Comparison of ENCODE assay signal across 20 cellular contexts in genomic region chr19:19549804-19550453, GRCh38. TPM values are rescaled to one million over a fixed set of nuclear protein-coding genes. Genes with fewer than 3 reads are reported as not detected.
"Had no signal": no experiment of that assay in that cellular context is flagged by ENCODE, and none has a peak within 500 bp of the region (broad histone marks: within the 10 kb centered on the region; RNA-seq: fewer than 3 reads in every experiment).

No MANE protein-coding gene starts in this region.

- H3K4me3 ChIP-seq: ascending aorta, cardiac muscle cell, pancreas, sigmoid colon, tibial nerve, uterus had no signal

- H3K36me3 ChIP-seq: ascending aorta, cardiac muscle cell, pancreas, sigmoid colon, tibial nerve, uterus had no signal

- H3K36me3 Mint-ChIP-seq: stimulated activated effector memory CD8-positive, alpha-beta T cell treated with anti-CD3 and anti-CD28 coated beads, Interleukin-12 subunit alpha, Interleukin-12 subunit beta, amount 100 ng/mL, for 72 hours had no signal

- H3K9me3 ChIP-seq: ascending aorta, pancreas, sigmoid colon, uterus had no signal

- H3K4me1 ChIP-seq: ascending aorta, pancreas, sigmoid colon, uterus had no signal

- DNase-seq: activated B cell treated with CpG ODN at 0.5 μM for 24 hours; activated CD4-positive, alpha-beta T cell treated with anti-CD3 and anti-CD28 coated beads, Interleukin-2, amount 50 U/mL, for 1 hour; activated CD8-positive, alpha-beta memory T cell treated with anti-CD3 and anti-CD28 coated beads for 24 hours; activated gamma-delta T cell treated with Interleukin-2 at 50 U/mL for 16 hours; kidney glomerular epithelial cell; sigmoid colon; stimulated activated CD4-positive, alpha-beta T cell treated with anti-CD3 and anti-CD28 coated beads, Interleukin-12 subunit alpha, Interleukin-12 subunit beta, amount 100 ng/mL, for 4 hours; stimulated activated CD4-positive, alpha-beta T cell treated with anti-CD3 and anti-CD28 coated beads, Interleukin-2, amount 100 ng/mL, for 24 hours; SW 1271; uterus had no signal

- ATAC-seq: stimulated activated effector memory CD8-positive, alpha-beta T cell treated with anti-CD3 and anti-CD28 coated beads, Interleukin-12 subunit alpha, Interleukin-12 subunit beta, amount 100 ng/mL, for 72 hours had no signal

- H3K27ac ChIP-seq: ascending aorta, cardiac muscle cell, pancreas, sigmoid colon, tibial nerve, uterus had no signal

- H3K9me3 Mint-ChIP-seq: neural crest cell; stimulated activated effector memory CD8-positive, alpha-beta T cell treated with anti-CD3 and anti-CD28 coated beads, Interleukin-12 subunit alpha, Interleukin-12 subunit beta, amount 100 ng/mL, for 72 hours had no signal

- FAIRE-seq: colon, endometrium, pancreas, TTC549 had no signal

- H3K27ac Mint-ChIP-seq: activated B cell treated with CpG ODN at 0.5 μM for 24 hours had no signal

- H3K27me3 ChIP-seq: ascending aorta, cardiac muscle cell, pancreas had no signal

- H3K4me1 Mint-ChIP-seq: activated B cell treated with CpG ODN at 0.5 μM for 24 hours had no signal

- H3K4me3 Mint-ChIP-seq: activated B cell treated with CpG ODN at 0.5 μM for 24 hours; neural crest cell; stimulated activated effector memory CD8-positive, alpha-beta T cell treated with anti-CD3 and anti-CD28 coated beads, Interleukin-12 subunit alpha, Interleukin-12 subunit beta, amount 100 ng/mL, for 72 hours had no signal

RNA-seq across cellular contexts. Expression of gene CILP2, which starts 11.9 kb away (rescaled TPM):
- total RNA-seq: ascending aorta, glomerular endothelial cell had no signal
- polyA plus RNA-seq: pancreas had no signal

RNA-seq across cellular contexts. Expression of gene TSSK6, which starts 34.6 kb away (rescaled TPM):
- total RNA-seq: ascending aorta had no signal
